ENCODE assay signal across 5 cellular contexts in genomic region chr4:49222810-49223209, GRCh38.
DNase-seq lines count a peak whose midpoint lies in the region; ATAC-seq and TF ChIP-seq lines count a peak whose summit lies in the region.
"Not testable (repeated sequence)": the region's sequence is repeated elsewhere in the genome, so short reads cannot be mapped to it uniquely, and the experiment has no call there.

No MANE protein-coding gene starts in this region.

- not testable (repeated sequence) for H3K9me3 ChIP-seq in esophagus muscularis mucosa; lung (ENCODE audit: control insufficient read depth in 2 of 2, insufficient read depth in 1 of 2, low read length in 1 of 2)
- H3K9me3 ChIP-seq in spleen = peaks cover 0 to 49% (median 17%) of the 10 kb centered on the region in 8 donors

- H3K27ac ChIP-seq in esophagus muscularis mucosa (replicated peaks in 1 of 4); lung (ENCODE audit: low read depth in 1 of 2, low read length in 1 of 2); spleen: not testable (repeated sequence)

- H3K36me3 ChIP-seq in esophagus muscularis mucosa; lung (ENCODE audit: control insufficient read depth in 2 of 2, insufficient read depth in 2 of 2, low read length in 2 of 2); spleen: not testable (repeated sequence)

- H3K27me3 ChIP-seq in esophagus muscularis mucosa; lung (ENCODE audit: control insufficient read depth, insufficient read depth); spleen (replicated peaks in 1 of 7): not testable (repeated sequence)

- TF ChIP-seq POLR2A in esophagus muscularis mucosa (IDR thresholded peaks at IDR 0.05; ENCODE audit: low read depth); spleen (IDR thresholded peaks at IDR 0.05): not testable (repeated sequence)

- WGBS in esophagus muscularis mucosa = 63% methylated on average over 1 of the region's 1 CpG
- WGBS in lung, 2 donors = 50% methylated on average over 1 of the region's 1 CpG
- 33 to 60% (median 50%) methylated on average over 1 of the region's 1 CpG for WGBS in spleen, 5 donors

- intact Hi-C loops in esophagus muscularis mucosa (cut with DNase I); posterior vena cava (cut with DNase I); spleen (cut with DNase I; ENCODE audit: low total_unique reads): not testable (repeated sequence)

- not testable (repeated sequence) for ATAC-seq in lung (ENCODE audit: insufficient read depth, low FRiP score)

- not testable (repeated sequence) for TF ChIP-seq EP300 in esophagus muscularis mucosa (IDR thresholded peaks at IDR 0.05)

- DNase-seq in esophagus muscularis mucosa (ENCODE audit: extremely low spot score) = peak; percentile 86
- peak; percentile 28 for DNase-seq in lung (ENCODE audit: low spot score)
- peak; percentile 1 for DNase-seq in medulla oblongata (ENCODE audit: extremely low spot score)
- DNase-seq in posterior vena cava (ENCODE audit: low spot score) = peak; percentile 81
- peak; percentile 75 for DNase-seq in spleen

- not testable (repeated sequence) for H3K4me3 ChIP-seq in esophagus muscularis mucosa, lung, spleen

- not testable (repeated sequence) for TF ChIP-seq CTCF in esophagus muscularis mucosa (IDR thresholded peaks at IDR 0.05); lung (IDR thresholded peaks at IDR 0.05; ENCODE audit: control extremely low read depth, extremely low read depth); spleen (IDR thresholded peaks at IDR 0.05 in 8 of 11, conservative IDR thresholded peaks at IDR 0.05 in 3 of 11)

- H3K4me1 ChIP-seq in esophagus muscularis mucosa; lung (ENCODE audit: control insufficient read depth in 2 of 2, insufficient read depth in 2 of 2, low read length in 2 of 2); spleen: not testable (repeated sequence)

Comparison
In these comparisons a context has a peak if more than half of its experiments do, and no peak if none do; other contexts are left out.
1. DNase-seq: peak in every context shown above with its lines; median percentile 86 in esophagus muscularis mucosa; 81 in posterior vena cava; 75 in spleen; 28 in lung; 1 in medulla oblongata.